In genomic region chr20:50699688-50700087, GRCh38 we compare ENCODE assay signal across 2 cellular contexts.
TF ChIP-seq lines count a peak whose summit lies in the region.

No MANE protein-coding gene starts in this region.

TF ChIP-seq in IMR-90, 13 proteins besides CTCF, POLR2A, EP300 and RAD21:
- TF ChIP-seq MAFK (IDR thresholded peaks at IDR 0.05; ENCODE audit: low read depth, low read length), result no peak
- TF ChIP-seq CEBPB (IDR thresholded peaks at IDR 0.05; ENCODE audit: low read depth, low read length), result no peak
- TF ChIP-seq BHLHE40 (IDR thresholded peaks at IDR 0.05; ENCODE audit: low read depth, low read length), result no peak
- TF ChIP-seq CHD1 (IDR thresholded peaks at IDR 0.05; ENCODE audit: low read depth, low read length), result no peak
- no peak for TF ChIP-seq MXI1 (IDR thresholded peaks at IDR 0.05; ENCODE audit: borderline replicate concordance, low read depth, low read length)
- no peak for TF ChIP-seq NFE2L2 (IDR thresholded peaks at IDR 0.05; ENCODE audit: low read depth, low read length)
- TF ChIP-seq MAZ (IDR thresholded peaks at IDR 0.05; ENCODE audit: borderline replicate concordance, low read depth, low read length), result no peak
- TF ChIP-seq SMC3 (IDR thresholded peaks at IDR 0.05; ENCODE audit: low read depth, low read length), result no peak
- TF ChIP-seq FOS (IDR thresholded peaks at IDR 0.05; ENCODE audit: low read depth, low read length), result no peak
- TF ChIP-seq USF2 (IDR thresholded peaks at IDR 0.05; ENCODE audit: low read depth, low read length), result no peak
- no peak for TF ChIP-seq ELK1 (IDR thresholded peaks at IDR 0.05; ENCODE audit: borderline replicate concordance, low read depth, low read length)
TF ChIP-seq in IMR-90: peak in this region for 0.

TF ChIP-seq in K562, 482 proteins besides CTCF, POLR2A, EP300 and RAD21:
- TF ChIP-seq, protein P1, sequence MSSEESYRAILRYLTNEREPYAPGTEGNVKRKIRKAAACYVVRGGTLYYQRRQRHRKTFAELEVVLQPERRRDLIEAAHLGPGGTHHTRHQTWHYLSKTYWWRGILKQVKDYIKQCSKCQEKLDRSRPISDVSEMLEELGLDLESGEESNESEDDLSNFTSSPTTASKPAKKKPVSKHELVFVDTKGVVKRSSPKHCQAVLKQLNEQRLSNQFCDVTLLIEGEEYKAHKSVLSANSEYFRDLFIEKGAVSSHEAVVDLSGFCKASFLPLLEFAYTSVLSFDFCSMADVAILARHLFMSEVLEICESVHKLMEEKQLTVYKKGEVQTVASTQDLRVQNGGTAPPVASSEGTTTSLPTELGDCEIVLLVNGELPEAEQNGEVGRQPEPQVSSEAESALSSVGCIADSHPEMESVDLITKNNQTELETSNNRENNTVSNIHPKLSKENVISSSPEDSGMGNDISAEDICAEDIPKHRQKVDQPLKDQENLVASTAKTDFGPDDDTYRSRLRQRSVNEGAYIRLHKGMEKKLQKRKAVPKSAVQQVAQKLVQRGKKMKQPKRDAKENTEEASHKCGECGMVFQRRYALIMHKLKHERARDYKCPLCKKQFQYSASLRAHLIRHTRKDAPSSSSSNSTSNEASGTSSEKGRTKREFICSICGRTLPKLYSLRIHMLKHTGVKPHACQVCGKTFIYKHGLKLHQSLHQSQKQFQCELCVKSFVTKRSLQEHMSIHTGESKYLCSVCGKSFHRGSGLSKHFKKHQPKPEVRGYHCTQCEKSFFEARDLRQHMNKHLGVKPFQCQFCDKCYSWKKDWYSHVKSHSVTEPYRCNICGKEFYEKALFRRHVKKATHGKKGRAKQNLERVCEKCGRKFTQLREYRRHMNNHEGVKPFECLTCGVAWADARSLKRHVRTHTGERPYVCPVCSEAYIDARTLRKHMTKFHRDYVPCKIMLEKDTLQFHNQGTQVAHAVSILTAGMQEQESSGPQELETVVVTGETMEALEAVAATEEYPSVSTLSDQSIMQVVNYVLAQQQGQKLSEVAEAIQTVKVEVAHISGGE (CRISPR knock-in tag; IDR thresholded peaks at IDR 0.05), result peak in 1 of 3 experiments; percentile 82; a peak in 2 of 6 replicates
- TF ChIP-seq ZNF583 (CRISPR knock-in tag; IDR thresholded peaks at IDR 0.05) (no peak), HNRNPH1 (optimal IDR thresholded peaks at IDR 0.05; ENCODE audit: low read depth, low read length) (no peak), ZNF24 (IDR thresholded peaks at IDR 0.05) (no peak), HMG20A (CRISPR knock-in tag; conservative IDR thresholded peaks at IDR 0.05) (no peak), PTBP1 (IDR thresholded peaks at IDR 0.05; ENCODE audit: low read depth, low read length) (0 out of 2 replicates have a peak, but pooled peaks have one; percentile 47), ZNF780A (CRISPR knock-in tag; IDR thresholded peaks at IDR 0.05) (no peak), SIN3A (IDR thresholded peaks at IDR 0.05; ENCODE audit: borderline replicate concordance in 2 of 2, control insufficient read depth in 1 of 2, low read depth in 2 of 2, low read length in 2 of 2) (no peak), TGIF2 (CRISPR knock-in tag; IDR thresholded peaks at IDR 0.05) (no peak), BCOR (IDR thresholded peaks at IDR 0.05) (peak; percentile 74), ZKSCAN1 (IDR thresholded peaks at IDR 0.05; ENCODE audit: low read depth, low read length) (no peak), RBM25 (IDR thresholded peaks at IDR 0.05; ENCODE audit: low read depth, low read length, severe bottlenecking) (peak; percentile 60), ZNF121 (CRISPR knock-in tag; conservative IDR thresholded peaks at IDR 0.05) (0 out of 2 replicates have a peak, but pooled peaks have one; percentile 9), MTA2 (IDR thresholded peaks at IDR 0.05; ENCODE audit: low read depth) (no peak), ZBTB49 (CRISPR knock-in tag; IDR thresholded peaks at IDR 0.05; ENCODE audit: borderline replicate concordance) (no peak), CBX2 (IDR thresholded peaks at IDR 0.05; ENCODE audit: insufficient read depth, low read length, poor library complexity, severe bottlenecking) (no peak)
- TF ChIP-seq, protein P2, sequence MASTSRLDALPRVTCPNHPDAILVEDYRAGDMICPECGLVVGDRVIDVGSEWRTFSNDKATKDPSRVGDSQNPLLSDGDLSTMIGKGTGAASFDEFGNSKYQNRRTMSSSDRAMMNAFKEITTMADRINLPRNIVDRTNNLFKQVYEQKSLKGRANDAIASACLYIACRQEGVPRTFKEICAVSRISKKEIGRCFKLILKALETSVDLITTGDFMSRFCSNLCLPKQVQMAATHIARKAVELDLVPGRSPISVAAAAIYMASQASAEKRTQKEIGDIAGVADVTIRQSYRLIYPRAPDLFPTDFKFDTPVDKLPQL (IDR thresholded peaks at IDR 0.05; ENCODE audit: extremely low read depth, insufficient read length), result no peak
- TF ChIP-seq, protein P3, sequence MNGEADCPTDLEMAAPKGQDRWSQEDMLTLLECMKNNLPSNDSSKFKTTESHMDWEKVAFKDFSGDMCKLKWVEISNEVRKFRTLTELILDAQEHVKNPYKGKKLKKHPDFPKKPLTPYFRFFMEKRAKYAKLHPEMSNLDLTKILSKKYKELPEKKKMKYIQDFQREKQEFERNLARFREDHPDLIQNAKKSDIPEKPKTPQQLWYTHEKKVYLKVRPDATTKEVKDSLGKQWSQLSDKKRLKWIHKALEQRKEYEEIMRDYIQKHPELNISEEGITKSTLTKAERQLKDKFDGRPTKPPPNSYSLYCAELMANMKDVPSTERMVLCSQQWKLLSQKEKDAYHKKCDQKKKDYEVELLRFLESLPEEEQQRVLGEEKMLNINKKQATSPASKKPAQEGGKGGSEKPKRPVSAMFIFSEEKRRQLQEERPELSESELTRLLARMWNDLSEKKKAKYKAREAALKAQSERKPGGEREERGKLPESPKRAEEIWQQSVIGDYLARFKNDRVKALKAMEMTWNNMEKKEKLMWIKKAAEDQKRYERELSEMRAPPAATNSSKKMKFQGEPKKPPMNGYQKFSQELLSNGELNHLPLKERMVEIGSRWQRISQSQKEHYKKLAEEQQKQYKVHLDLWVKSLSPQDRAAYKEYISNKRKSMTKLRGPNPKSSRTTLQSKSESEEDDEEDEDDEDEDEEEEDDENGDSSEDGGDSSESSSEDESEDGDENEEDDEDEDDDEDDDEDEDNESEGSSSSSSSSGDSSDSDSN (IDR thresholded peaks at IDR 0.05; ENCODE audit: borderline replicate concordance in 1 of 2, low read depth in 2 of 2, low read length in 2 of 2), result no peak
